ENCODE assay signal across 8 cellular contexts in the genomic region with DNA sequence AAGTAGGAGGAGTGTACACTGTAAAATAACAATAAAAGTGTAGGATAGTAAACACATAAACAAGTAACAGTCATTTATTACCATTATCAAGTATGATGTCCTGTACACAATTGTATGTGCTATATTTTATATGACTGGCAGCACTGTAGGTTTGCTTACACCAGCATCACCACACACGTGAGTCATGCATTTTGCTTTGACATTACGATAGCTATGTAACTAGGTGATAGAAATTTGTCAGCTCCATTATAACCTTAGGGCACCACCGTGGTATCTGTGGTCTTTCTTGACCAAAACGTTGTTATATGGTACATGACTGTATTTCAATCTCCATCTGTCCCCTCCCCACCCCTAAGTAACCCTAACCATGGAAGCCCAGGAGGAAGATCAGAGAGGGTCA. TPM values are rescaled to one million over a fixed set of nuclear protein-coding genes. Genes with fewer than 3 reads are reported as not detected.
DNase-seq lines count a peak whose midpoint lies in the region; ATAC-seq, FAIRE-seq and TF ChIP-seq lines count a peak whose summit lies in the region.

No MANE protein-coding gene starts in this region.

- no peak for TF ChIP-seq POLR2A in GM12891 (IDR thresholded peaks at IDR 0.05; ENCODE audit: low read depth, low read length)
- TF ChIP-seq POLR2A in esophagus muscularis mucosa (IDR thresholded peaks at IDR 0.05; ENCODE audit: low read depth): no peak

- H3K4me3 ChIP-seq in SJSA1: peak overlapping the region; percentile 79
- H3K4me3 ChIP-seq in esophagus muscularis mucosa: peak overlapping the region in 3 of 4 donors; percentile 73 to 95 (median 87)
- H3K4me3 ChIP-seq in skeletal muscle cell (ENCODE audit: low read depth, low read length): peak overlapping the region; percentile 75
- no peak overlapping the region for H3K4me3 ChIP-seq in MM.1S (ENCODE audit: low read length)

- TF ChIP-seq EP300 in esophagus muscularis mucosa (IDR thresholded peaks at IDR 0.05): no peak

- H3K79me2 ChIP-seq in MM.1S (ENCODE audit: low read length): no peaks in the 10 kb centered on the region

- intact Hi-C loops in esophagus muscularis mucosa (cut with DNase I): no loop called here

- 61% methylated on average over 4 of the region's 4 CpGs for WGBS in esophagus muscularis mucosa

- H3K27me3 ChIP-seq in SJSA1 (replicated peaks) (no peaks in the 10 kb centered on the region), esophagus muscularis mucosa (no peaks in the 10 kb centered on the region), MM.1S (replicated peaks; ENCODE audit: insufficient read depth, low read length) (peaks cover 24% of the 10 kb centered on the region)

- TF ChIP-seq CTCF in esophagus muscularis mucosa (IDR thresholded peaks at IDR 0.05) (no peak), MM.1S (IDR thresholded peaks at IDR 0.05; ENCODE audit: low read length) (no peak)

- no peak overlapping the region for H3K9ac ChIP-seq in MM.1S (ENCODE audit: low read length)

- no peak overlapping the region for H3K4me2 ChIP-seq in MM.1S (ENCODE audit: low read depth, low read length)

- DNase-seq in GM12891 (ENCODE audit: insufficient read length, low spot score): no peak
- no peak for DNase-seq in SJSA1 (ENCODE audit: low read depth in 1 of 2, low spot score in 2 of 2)
- DNase-seq in esophagus muscularis mucosa (ENCODE audit: extremely low spot score): no peak
- no peak for DNase-seq in skeletal muscle cell (ENCODE audit: low read depth)
- DNase-seq in MM.1S: no peak

- peak; percentile 31 for FAIRE-seq in GM12891 (lab: Jason Lieb, UNC)

- no peak for ATAC-seq in HG03025 (IDR thresholded peaks at IDR 0.05; ENCODE audit: low FRiP score, unreplicated experiment)
- no peak for ATAC-seq in HG02981 (IDR thresholded peaks at IDR 0.05; ENCODE audit: unreplicated experiment)
- no peak for ATAC-seq in GM18907 (IDR thresholded peaks at IDR 0.05; ENCODE audit: unreplicated experiment)

- H3K9me3 ChIP-seq in SJSA1 (replicated peaks) (no peaks in the 10 kb centered on the region; the same call in 1 of the 2 replicates), esophagus muscularis mucosa (no peaks in the 10 kb centered on the region), MM.1S (replicated peaks; ENCODE audit: insufficient read depth, low read length) (no peaks in the 10 kb centered on the region)

- H3K27ac ChIP-seq in SJSA1 (no peak overlapping the region), esophagus muscularis mucosa (replicated peaks in 1 of 4) (peak overlapping the region; percentile 84 to 91 (median 86)), MM.1S (ENCODE audit: low read length) (no peak overlapping the region)

- H3K36me3 ChIP-seq in SJSA1: peaks cover 11% of the 10 kb centered on the region
- peaks cover 0 to 15% (median 10%) of the 10 kb centered on the region in 4 donors for H3K36me3 ChIP-seq in esophagus muscularis mucosa
- H3K36me3 ChIP-seq in MM.1S (replicated peaks; ENCODE audit: insufficient read depth, low read length): no peaks in the 10 kb centered on the region

- H3F3A ChIP-seq in MM.1S (ENCODE audit: insufficient read depth, low read length): no peaks in the 10 kb centered on the region

- H3K4me1 ChIP-seq in SJSA1 (replicated peaks) (peaks cover 25% of the 10 kb centered on the region), esophagus muscularis mucosa (peaks cover 29 to 35% (median 31%) of the 10 kb centered on the region in 4 donors), MM.1S (ENCODE audit: low read length) (peaks cover 5% of the 10 kb centered on the region; the same call in 1 of the 2 replicates)

- H2AFZ ChIP-seq in MM.1S (ENCODE audit: low read length): no peak overlapping the region

- H4K20me1 ChIP-seq in MM.1S (ENCODE audit: insufficient read depth, low read length): no peaks in the 10 kb centered on the region

- H3K9me2 ChIP-seq in MM.1S (replicated peaks; ENCODE audit: insufficient read depth, low read length): no peaks in the 10 kb centered on the region

TF ChIP-seq in GM12891, 5 proteins besides CTCF, POLR2A, EP300 and RAD21:
- TF ChIP-seq SPI1 (IDR thresholded peaks at IDR 0.05; ENCODE audit: low read depth, low read length) (no peak), TAF1 (IDR thresholded peaks at IDR 0.05; ENCODE audit: low read depth, low read length) (no peak), POLR2AphosphoS5 (IDR thresholded peaks at IDR 0.05; ENCODE audit: low read depth, low read length) (no peak), POU2F2 (IDR thresholded peaks at IDR 0.05; ENCODE audit: low read depth, low read length) (no peak), PAX5 (IDR thresholded peaks at IDR 0.05; ENCODE audit: insufficient read depth, low read length, severe bottlenecking) (no peak)

RNA-seq across cellular contexts. Expression of a gene that starts 1.1 kb away (rescaled TPM):
- 6.6 TPM for polyA plus RNA-seq in GM12891 (2012; ENCODE audit: low read depth, missing spikeins)
- 19.9 and 33.9 TPM in 2 replicates for total RNA-seq in SJSA1 (2014; rRNA removed; shearing (Covaris generic))
- 10 to 100 TPM in 3 of 4 donors, 1 to 10 TPM in 1; 9.3 to 15.2 (median 12.8) TPM for total RNA-seq in esophagus muscularis mucosa

RNA-seq across cellular contexts. Expression of a gene that starts 37.0 kb away (rescaled TPM):
- polyA plus RNA-seq in GM12891 (2012; ENCODE audit: low read depth, missing spikeins): 42.1 TPM
- total RNA-seq in SJSA1 (2014; rRNA removed; shearing (Covaris generic)): 201 and 238 TPM in 2 replicates
- 100 to 1,000 TPM; 417 to 598 (median 449) TPM for total RNA-seq in esophagus muscularis mucosa

RNA-seq across cellular contexts. Expression of a gene that starts 51.0 kb away (rescaled TPM):
- polyA plus RNA-seq in GM12891 (2012; ENCODE audit: low read depth, missing spikeins): 0.08 TPM
- total RNA-seq in SJSA1 (2014; rRNA removed; shearing (Covaris generic)): 2.1 and 2.2 TPM in 2 replicates
- 10 to 100 TPM in 1 of 4 donors, 1 to 10 TPM in 3; 8.2 to 15.0 (median 8.8) TPM for total RNA-seq in esophagus muscularis mucosa

Comparison
In these comparisons a context has a peak if more than half of its experiments do, and no peak if none do; other contexts are left out.
1. H3K27ac ChIP-seq: peak in esophagus muscularis mucosa (4 of 4); none in SJSA1 (single experiment) and MM.1S (single experiment).